Comparison of ENCODE assay signal across 8 cellular contexts in genomic region chr3:63351159-63352007, GRCh38.
DNase-seq lines count a peak whose midpoint lies in the region; ATAC-seq and TF ChIP-seq lines count a peak whose summit lies in the region.

No MANE protein-coding gene starts in this region.

- H3K4me3 ChIP-seq in SK-N-SH (ENCODE audit: low read depth in 2 of 2, low read length in 1 of 2) (no peak overlapping the region), foreskin fibroblast (ENCODE audit: low read depth in 1 of 2, low read length in 2 of 2) (no peak overlapping the region), trophoblast cell (ENCODE audit: low read depth, low read length) (no peak overlapping the region)

- TF ChIP-seq CTCF in SK-N-SH (IDR thresholded peaks at IDR 0.05) = peak; percentile 86
- TF ChIP-seq CTCF in foreskin fibroblast (IDR thresholded peaks at IDR 0.05; ENCODE audit: low read depth, low read length) = peak; percentile 85

- H3K4me2 ChIP-seq in SK-N-SH (no peak overlapping the region), trophoblast cell (ENCODE audit: low read length) (no peak overlapping the region)

- H3K9me2 ChIP-seq in SK-N-SH = no peaks in the 10 kb centered on the region

- H2AFZ ChIP-seq in SK-N-SH (ENCODE audit: low read depth) (no peak overlapping the region), trophoblast cell (ENCODE audit: insufficient read depth, low read length, poor library complexity) (no peak overlapping the region)

- peak; percentile 82 for ATAC-seq in GM21515 (IDR thresholded peaks at IDR 0.05; ENCODE audit: unreplicated experiment)

- no peaks in the 10 kb centered on the region for H3K36me3 ChIP-seq in SK-N-SH (replicated peaks in 1 of 2; ENCODE audit: control insufficient read depth in 1 of 2, insufficient read depth in 2 of 2, low read length in 1 of 2)
- no peaks in the 10 kb centered on the region for H3K36me3 ChIP-seq in trophoblast cell (ENCODE audit: control insufficient read depth in 1 of 2, insufficient read depth in 2 of 2, low read length in 2 of 2)

- H3K79me1 ChIP-seq in trophoblast cell (ENCODE audit: low read length) = no peaks in the 10 kb centered on the region

- peak; percentile 93 for TF ChIP-seq RAD21 in SK-N-SH (IDR thresholded peaks at IDR 0.05; ENCODE audit: low read length)

- H3K9me3 ChIP-seq in SK-N-SH (no peaks in the 10 kb centered on the region), trophoblast cell (ENCODE audit: insufficient read depth, low read depth, low read length) (no peaks in the 10 kb centered on the region)

- H3F3A ChIP-seq in SK-N-SH (replicated peaks; ENCODE audit: insufficient read depth) = peaks cover 9% of the 10 kb centered on the region

- H4K91ac ChIP-seq in trophoblast cell (ENCODE audit: low read depth, low read length) = no peak overlapping the region

- H3K27ac ChIP-seq in SK-N-SH (ENCODE audit: low read depth in 2 of 2, low read length in 1 of 2) (no peak overlapping the region), trophoblast cell (ENCODE audit: low read depth, low read length) (no peak overlapping the region)

- H3K23ac ChIP-seq in trophoblast cell (ENCODE audit: low read length) = no peak overlapping the region

- no peak overlapping the region for H2BK12ac ChIP-seq in trophoblast cell (ENCODE audit: low read length)

- H2BK120ac ChIP-seq in trophoblast cell (ENCODE audit: insufficient read depth, low read length, poor library complexity) = no peak overlapping the region

- no peak overlapping the region for H3K14ac ChIP-seq in trophoblast cell (ENCODE audit: low read length)

- peak; percentile 73 for DNase-seq in DMS 273 (lab: John Stamatoyannopoulos, UW; ENCODE audit: unreplicated experiment)
- no peak for DNase-seq in DMS 273 treated with DMSO at 0.1 percent for 48 hours (lab: John Stamatoyannopoulos, UW)
- DNase-seq in KG1 (lab: John Stamatoyannopoulos, UW) = peak; percentile 10
- peak; percentile 49 for DNase-seq in SK-N-SH
- peak; percentile 45 to 83 for DNase-seq in foreskin fibroblast
- DNase-seq in trophoblast cell = peak; percentile 6 to 80
- DNase-seq in activated CD4-positive, CD25-positive, alpha-beta regulatory T cell (lab: John Stamatoyannopoulos, UW) = no peak

- no peaks in the 10 kb centered on the region for H4K20me1 ChIP-seq in SK-N-SH (ENCODE audit: insufficient read depth)

- H2BK5ac ChIP-seq in trophoblast cell (ENCODE audit: low read depth, low read length, poor library complexity) = no peak overlapping the region

- H2AK5ac ChIP-seq in trophoblast cell (ENCODE audit: low read length) = no peak overlapping the region

- WGBS in SK-N-SH (ENCODE audit: low lambda C conversion rate) = 44% methylated on average over 9 of the region's 9 CpGs
- WGBS in trophoblast cell (ENCODE audit: extremely low coverage, insufficient coverage, insufficient read length) = no CpG with 5 or more reads among the region's 9 CpGs

- no peak overlapping the region for H4K12ac ChIP-seq in trophoblast cell (ENCODE audit: low read depth, low read length)

- H3K18ac ChIP-seq in trophoblast cell (ENCODE audit: low read length) = no peak overlapping the region

- CTCF ChIA-PET in SK-N-SH (lab: Yijun Ruan, JAX) = interaction anchor here (0.5 to 23.0 kb wide), 50 partner anchors 9 to 1133 kb away, joined by 3 to 444 read pairs (median 4); partner anchors contain the start of genes C3orf49, PSMD6 and SCAANT1

- H3K79me2 ChIP-seq in SK-N-SH (ENCODE audit: insufficient read depth) (no peaks in the 10 kb centered on the region), trophoblast cell (ENCODE audit: control insufficient read depth, insufficient read depth, low read length, poor library complexity) (no peaks in the 10 kb centered on the region)

- TF ChIP-seq EP300 in SK-N-SH (IDR thresholded peaks at IDR 0.05; ENCODE audit: borderline replicate concordance in 1 of 2, low read depth in 1 of 2, low read length in 1 of 2) = no peak

- no peak overlapping the region for H3K4ac ChIP-seq in trophoblast cell (ENCODE audit: low read depth, low read length)

- no peak overlapping the region for H3K9ac ChIP-seq in SK-N-SH
- H3K9ac ChIP-seq in trophoblast cell (ENCODE audit: low read length) = no peak overlapping the region

- POLR2A ChIA-PET in SK-N-SH (lab: Yijun Ruan, JAX) = no interaction called here

- H3K27me3 ChIP-seq in SK-N-SH (ENCODE audit: insufficient read depth) (no peaks in the 10 kb centered on the region), trophoblast cell (ENCODE audit: insufficient read depth, low read length) (no peaks in the 10 kb centered on the region)

- H3K4me1 ChIP-seq in SK-N-SH (ENCODE audit: control insufficient read depth in 1 of 2, insufficient read depth in 2 of 2, low read depth in 1 of 2, low read length in 1 of 2) = peaks cover 0 to 14% of the 10 kb centered on the region in 2 experiments; a peak in 1 of 4 replicates
- H3K4me1 ChIP-seq in trophoblast cell (ENCODE audit: control insufficient read depth in 1 of 2, insufficient read depth in 2 of 2, low read length in 2 of 2) = no peaks in the 10 kb centered on the region

- H4K8ac ChIP-seq in trophoblast cell (ENCODE audit: low read depth, low read length) = no peak overlapping the region

TF ChIP-seq in SK-N-SH, 30 proteins besides CTCF, POLR2A, EP300 and RAD21:
- TF ChIP-seq MXI1 (IDR thresholded peaks at IDR 0.05; ENCODE audit: low read depth, low read length) (no peak), RFX5 (IDR thresholded peaks at IDR 0.05; ENCODE audit: low read length) (0 out of 2 replicates have a peak, but pooled peaks have one; percentile 14), SMC3 (IDR thresholded peaks at IDR 0.05; ENCODE audit: low read depth, low read length) (peak; percentile 87)
- TF ChIP-seq, protein P1, sequence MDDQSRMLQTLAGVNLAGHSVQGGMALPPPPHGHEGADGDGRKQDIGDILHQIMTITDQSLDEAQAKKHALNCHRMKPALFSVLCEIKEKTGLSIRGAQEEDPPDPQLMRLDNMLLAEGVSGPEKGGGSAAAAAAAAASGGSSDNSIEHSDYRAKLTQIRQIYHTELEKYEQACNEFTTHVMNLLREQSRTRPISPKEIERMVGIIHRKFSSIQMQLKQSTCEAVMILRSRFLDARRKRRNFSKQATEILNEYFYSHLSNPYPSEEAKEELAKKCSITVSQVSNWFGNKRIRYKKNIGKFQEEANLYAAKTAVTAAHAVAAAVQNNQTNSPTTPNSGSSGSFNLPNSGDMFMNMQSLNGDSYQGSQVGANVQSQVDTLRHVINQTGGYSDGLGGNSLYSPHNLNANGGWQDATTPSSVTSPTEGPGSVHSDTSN (IDR thresholded peaks at IDR 0.05) = peak; percentile 22; the same call in 1 of the 2 replicates

Comparison
In these comparisons a context has a peak if more than half of its experiments do, and no peak if none do; other contexts are left out.
1. DNase-seq: peak in DMS 273 (single experiment), KG1 (single experiment), SK-N-SH (single experiment), foreskin fibroblast (2 of 2) and trophoblast cell (2 of 2); none in DMS 273 treated with DMSO at 0.1 percent for 48 hours (single experiment) and activated CD4-positive, CD25-positive, alpha-beta regulatory T cell (0 of 4).